Comparison of ENCODE assay signal across 8 cellular contexts in genomic region chr2:8456149-8457091, GRCh38.
DNase-seq lines count a peak whose midpoint lies in the region; ATAC-seq and TF ChIP-seq lines count a peak whose summit lies in the region.

No MANE protein-coding gene starts in this region.

- peak overlapping the region; percentile 84 for H3K27ac Mint-ChIP-seq in activated CD8-positive, alpha-beta T cell treated with anti-CD3 and anti-CD28 coated beads for 36 hours

- H3K27me3 ChIP-seq in BLaER1 (peaks cover 33% of the 10 kb centered on the region), left lung (peaks cover 0 to 26% of the 10 kb centered on the region in 2 donors), esophagus squamous epithelium (peaks cover 0 to 24% (median 0%) of the 10 kb centered on the region in 4 donors)

- H3K9me3 Mint-ChIP-seq in activated CD8-positive, alpha-beta T cell treated with anti-CD3 and anti-CD28 coated beads for 36 hours = no peaks in the 10 kb centered on the region

- CTCF ChIA-PET in activated CD8-positive, alpha-beta T cell treated with anti-CD3 and anti-CD28 coated beads for 36 hours (lab: Charles Lee) = no interaction called here

- DNase-seq in activated CD8-positive, alpha-beta T cell treated with anti-CD3 and anti-CD28 coated beads for 36 hours = peak; percentile 68
- DNase-seq in left lung (peak in 1 of 2 donors; percentile 75), esophagus squamous epithelium (lab: John Stamatoyannopoulos, UW) (no peak), NCI-H1092 treated with DMSO at 0.1 percent for 48 hours (lab: John Stamatoyannopoulos, UW) (no peak)

- no peak for TF ChIP-seq POLR2A in esophagus squamous epithelium (IDR thresholded peaks at IDR 0.05)

- H4K20me1 ChIP-seq in BLaER1 = no peaks in the 10 kb centered on the region

- TF ChIP-seq CTCF in activated CD8-positive, alpha-beta T cell treated with anti-CD3 and anti-CD28 coated beads for 36 hours (IDR thresholded peaks at IDR 0.05) = no peak
- TF ChIP-seq CTCF in left lung (IDR thresholded peaks at IDR 0.05) (no peak), esophagus squamous epithelium (IDR thresholded peaks at IDR 0.05) (no peak)

- H3K27ac ChIP-seq in BLaER1 = peak overlapping the region; percentile 5; the same call in 1 of the 2 replicates
- peak overlapping the region; percentile 16 to 59 for H3K27ac ChIP-seq in left lung
- peak overlapping the region in 2 of 4 donors; percentile 24 to 42 for H3K27ac ChIP-seq in esophagus squamous epithelium

- H3K4me3 Mint-ChIP-seq in activated CD8-positive, alpha-beta T cell treated with anti-CD3 and anti-CD28 coated beads for 36 hours = peak overlapping the region; percentile 60

- H3K4me1 Mint-ChIP-seq in activated CD8-positive, alpha-beta T cell treated with anti-CD3 and anti-CD28 coated beads for 36 hours (ENCODE audit: low read depth) = peaks cover 24% of the 10 kb centered on the region

- ATAC-seq in GM21723 (IDR thresholded peaks at IDR 0.05; ENCODE audit: unreplicated experiment) (peak; percentile 59), left lung (no peak), HG03045 (IDR thresholded peaks at IDR 0.05; ENCODE audit: unreplicated experiment) (no peak), HG03565 (IDR thresholded peaks at IDR 0.05; ENCODE audit: unreplicated experiment) (no peak)
- ATAC-seq in activated CD8-positive, alpha-beta T cell treated with anti-CD3 and anti-CD28 coated beads for 36 hours = peak; percentile 75

- H3K36me3 Mint-ChIP-seq in activated CD8-positive, alpha-beta T cell treated with anti-CD3 and anti-CD28 coated beads for 36 hours (ENCODE audit: low read depth) = no peaks in the 10 kb centered on the region

- H3K36me3 ChIP-seq in BLaER1 (no peaks in the 10 kb centered on the region), left lung (no peaks in the 10 kb centered on the region), esophagus squamous epithelium (no peaks in the 10 kb centered on the region)

- H3K9me3 ChIP-seq in BLaER1 (no peaks in the 10 kb centered on the region), left lung (no peaks in the 10 kb centered on the region), esophagus squamous epithelium (no peaks in the 10 kb centered on the region)

- intact Hi-C loops in activated CD8-positive, alpha-beta T cell treated with anti-CD3 and anti-CD28 coated beads for 36 hours (cut with micrococcal nuclease) = no loop called here
- intact Hi-C loops in left lung (cut with DNase I) = no loop called here
- intact Hi-C loops in esophagus squamous epithelium (cut with DNase I) = no loop called here

- H3K4me3 ChIP-seq in BLaER1 (peak overlapping the region; percentile 51), left lung (peak overlapping the region in 1 of 2 donors; percentile 18), esophagus squamous epithelium (peak overlapping the region in 2 of 4 donors; percentile 28 to 57)

- no peak overlapping the region for H3K9ac ChIP-seq in BLaER1

- H3K4me1 ChIP-seq in BLaER1 = peaks cover 32% of the 10 kb centered on the region
- H3K4me1 ChIP-seq in left lung = peaks cover 0 to 23% of the 10 kb centered on the region in 2 donors
- H3K4me1 ChIP-seq in esophagus squamous epithelium = peaks cover 6 to 67% (median 20%) of the 10 kb centered on the region in 3 donors

- POLR2A ChIA-PET in activated CD8-positive, alpha-beta T cell treated with anti-CD3 and anti-CD28 coated beads for 36 hours (lab: Charles Lee) = no interaction called here

- peaks cover 11% of the 10 kb centered on the region for H3K27me3 Mint-ChIP-seq in activated CD8-positive, alpha-beta T cell treated with anti-CD3 and anti-CD28 coated beads for 36 hours

- 74 to 75% methylated on average over 15 to 17 of the region's 41 CpGs for WGBS in esophagus squamous epithelium, 2 donors

- peak overlapping the region; percentile 92 for H3K4me2 ChIP-seq in BLaER1

Comparison
In these comparisons a context has a peak if more than half of its experiments do, and no peak if none do; other contexts are left out.
1. ATAC-seq: peak in GM21723 (single experiment) and activated CD8-positive, alpha-beta T cell treated with anti-CD3 and anti-CD28 coated beads for 36 hours (single experiment); none in left lung (single experiment), HG03045 (single experiment) and HG03565 (single experiment).